ENCODE assay signal across 22 cellular contexts in genomic region chrX:69119122-69119521, GRCh38.
"Had no signal": no experiment of that assay in that cellular context is flagged by ENCODE, and none has a peak within 500 bp of the region (broad histone marks: within the 10 kb centered on the region; RNA-seq: fewer than 3 reads in every experiment).

No MANE protein-coding gene starts in this region.

- DNase-seq: activated CD4-positive, alpha-beta memory T cell treated with anti-CD3 and anti-CD28 coated beads, Interleukin-2, amount 10 ng/mL, durations not matched to agents 7 days and 5 days; activated CD4-positive, alpha-beta T cell treated with anti-CD3 and anti-CD28 coated beads, Interleukin-2, amount 10 ng/mL, durations not matched to agents 24 days and 14 days; activated effector memory CD4-positive, alpha-beta T cell treated with Interleukin-2 at 50 U/mL for 16 hours; activated naive CD4-positive, alpha-beta T cell treated with anti-CD3 and anti-CD28 coated beads for 36 hours; activated T-cell treated with anti-CD3 and anti-CD28 coated beads, Interleukin-2, amount 50 U/mL, for 72 hours; body of pancreas; foreskin fibroblast; left colon; mucosa of descending colon; nephron progenitor cell; stimulated activated CD4-positive, alpha-beta T cell treated with anti-CD3 and anti-CD28 coated beads, Interleukin-15, amount 100 ng/mL, for 24 hours; stomach had no signal

- H3K9me3 Mint-ChIP-seq: activated CD4-positive, alpha-beta memory T cell treated with anti-CD3 and anti-CD28 coated beads, Interleukin-2, amount 10 ng/mL, durations not matched to agents 7 days and 5 days; activated CD4-positive, alpha-beta T cell treated with anti-CD3 and anti-CD28 coated beads, Interleukin-2, amount 10 ng/mL, durations not matched to agents 24 days and 14 days; activated naive CD4-positive, alpha-beta T cell treated with anti-CD3 and anti-CD28 coated beads for 36 hours; activated T-cell treated with anti-CD3 and anti-CD28 coated beads, Interleukin-2, amount 50 U/mL, for 72 hours; memory B cell; stimulated activated memory B cell treated with anti-CD40 and anti-IgM and Interleukin-4, amounts not matched to agents 10 μg/mL and 1 μg/mL and 100 μg/mL, for 72 hours; T-helper 1 cell treated with Interleukin-12 subunit alpha and Interleukin-12 subunit beta and Interleukin-4 antibody, amounts not matched to agents 30 μg/mL and 1 μg/mL, for 36 hours had no signal

- H3K36me3 ChIP-seq: cardiac muscle cell, stomach, suprapubic skin, tibial nerve had no signal

- H3K4me3 Mint-ChIP-seq: activated CD4-positive, alpha-beta memory T cell treated with anti-CD3 and anti-CD28 coated beads, Interleukin-2, amount 10 ng/mL, durations not matched to agents 7 days and 5 days; activated CD4-positive, alpha-beta T cell treated with anti-CD3 and anti-CD28 coated beads, Interleukin-2, amount 10 ng/mL, durations not matched to agents 24 days and 14 days; activated naive CD4-positive, alpha-beta T cell treated with anti-CD3 and anti-CD28 coated beads for 36 hours; activated T-cell treated with anti-CD3 and anti-CD28 coated beads, Interleukin-2, amount 50 U/mL, for 72 hours; memory B cell; nephron progenitor cell; stimulated activated memory B cell treated with anti-CD40 and anti-IgM and Interleukin-4, amounts not matched to agents 10 μg/mL and 1 μg/mL and 100 μg/mL, for 72 hours; T-helper 1 cell treated with Interleukin-12 subunit alpha and Interleukin-12 subunit beta and Interleukin-4 antibody, amounts not matched to agents 30 μg/mL and 1 μg/mL, for 36 hours had no signal

- H2AFZ ChIP-seq: hepatocyte had no signal

- H3K27ac Mint-ChIP-seq: activated CD4-positive, alpha-beta memory T cell treated with anti-CD3 and anti-CD28 coated beads, Interleukin-2, amount 10 ng/mL, durations not matched to agents 7 days and 5 days; activated CD4-positive, alpha-beta T cell treated with anti-CD3 and anti-CD28 coated beads, Interleukin-2, amount 10 ng/mL, durations not matched to agents 24 days and 14 days; activated naive CD4-positive, alpha-beta T cell treated with anti-CD3 and anti-CD28 coated beads for 36 hours; activated T-cell treated with anti-CD3 and anti-CD28 coated beads, Interleukin-2, amount 50 U/mL, for 72 hours; memory B cell; nephron progenitor cell; stimulated activated memory B cell treated with anti-CD40 and anti-IgM and Interleukin-4, amounts not matched to agents 10 μg/mL and 1 μg/mL and 100 μg/mL, for 72 hours; T-helper 1 cell treated with Interleukin-12 subunit alpha and Interleukin-12 subunit beta and Interleukin-4 antibody, amounts not matched to agents 30 μg/mL and 1 μg/mL, for 36 hours had no signal

- H3K36me3 Mint-ChIP-seq: memory B cell; stimulated activated memory B cell treated with anti-CD40 and anti-IgM and Interleukin-4, amounts not matched to agents 10 μg/mL and 1 μg/mL and 100 μg/mL, for 72 hours had no signal

- H3K4me2 ChIP-seq: hepatocyte, smooth muscle cell had no signal

- H3K9me3 ChIP-seq: body of pancreas, mucosa of descending colon, stomach, suprapubic skin, tibial nerve had no signal

- ATAC-seq: activated CD4-positive, CD25-positive, alpha-beta regulatory T cell treated with anti-CD3 and anti-CD28 coated beads, Interleukin-2, amount 50 U/mL, for 24 hours; activated T-cell treated with anti-CD3 and anti-CD28 coated beads, Interleukin-2, amount 50 U/mL, for 72 hours; body of pancreas; left colon; mucosa of descending colon; sciatic nerve; stimulated activated memory B cell treated with anti-CD40 and anti-IgM and Interleukin-4, amounts not matched to agents 10 μg/mL and 1 μg/mL and 100 μg/mL, for 72 hours had no signal

- H3K4me1 Mint-ChIP-seq: activated CD4-positive, alpha-beta memory T cell treated with anti-CD3 and anti-CD28 coated beads, Interleukin-2, amount 10 ng/mL, durations not matched to agents 7 days and 5 days; activated CD4-positive, alpha-beta T cell treated with anti-CD3 and anti-CD28 coated beads, Interleukin-2, amount 10 ng/mL, durations not matched to agents 24 days and 14 days; memory B cell; nephron progenitor cell; stimulated activated memory B cell treated with anti-CD40 and anti-IgM and Interleukin-4, amounts not matched to agents 10 μg/mL and 1 μg/mL and 100 μg/mL, for 72 hours had no signal

- H3K27me3 Mint-ChIP-seq: activated CD4-positive, alpha-beta memory T cell treated with anti-CD3 and anti-CD28 coated beads, Interleukin-2, amount 10 ng/mL, durations not matched to agents 7 days and 5 days; activated CD4-positive, alpha-beta T cell treated with anti-CD3 and anti-CD28 coated beads, Interleukin-2, amount 10 ng/mL, durations not matched to agents 24 days and 14 days; stimulated activated memory B cell treated with anti-CD40 and anti-IgM and Interleukin-4, amounts not matched to agents 10 μg/mL and 1 μg/mL and 100 μg/mL, for 72 hours had no signal

- H3K4me3 ChIP-seq: body of pancreas, cardiac muscle cell, hepatocyte, mucosa of descending colon, smooth muscle cell, stomach, suprapubic skin, tibial nerve had no signal

- H3K27me3 ChIP-seq: body of pancreas, cardiac muscle cell, hepatocyte, suprapubic skin had no signal

- H3K4me1 ChIP-seq: body of pancreas, stomach, tibial nerve had no signal

- H3K27ac ChIP-seq: body of pancreas, cardiac muscle cell, hepatocyte, stomach, suprapubic skin had no signal

- H3K79me2 ChIP-seq: hepatocyte had no signal
